Comparison of ENCODE assay signal across 8 cellular contexts in the genomic region with DNA sequence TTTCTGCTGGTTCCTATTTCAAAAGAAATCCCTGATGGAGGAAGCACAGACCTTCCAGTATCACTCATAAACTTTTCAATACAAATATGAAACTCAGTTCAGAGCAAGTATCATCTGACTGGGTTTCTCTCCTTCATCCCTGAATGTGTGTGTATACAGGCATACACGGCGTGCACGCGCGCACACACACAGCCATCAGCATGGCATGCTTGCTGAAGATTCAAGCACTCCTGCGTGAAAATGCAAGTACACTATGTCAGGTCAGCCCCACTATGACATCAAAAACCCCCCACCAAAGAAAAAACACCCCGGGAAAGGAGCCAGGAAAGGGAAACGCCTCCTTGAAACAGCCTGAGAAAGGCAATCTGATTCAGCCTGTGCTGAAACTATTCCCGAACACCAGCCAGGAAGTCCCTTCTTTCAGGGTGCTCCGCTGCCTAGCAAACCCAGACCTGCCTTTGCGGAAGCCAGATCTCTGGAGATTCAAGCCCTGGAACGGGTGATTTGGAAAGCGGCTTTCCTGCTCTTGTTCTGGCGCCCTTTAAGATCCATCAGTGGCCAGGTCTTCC. TPM values are rescaled to one million over a fixed set of nuclear protein-coding genes. Genes with fewer than 3 reads are reported as not detected.
DNase-seq lines count a peak whose midpoint lies in the region; ATAC-seq and TF ChIP-seq lines count a peak whose summit lies in the region.

No MANE protein-coding gene starts in this region.

- TF ChIP-seq CTCF in ovary (IDR thresholded peaks at IDR 0.05): no peak

- POLR2A ChIA-PET in activated CD4-positive, alpha-beta memory T cell treated with anti-CD3 and anti-CD28 coated beads, Interleukin-2, amount 10 ng/mL, durations not matched to agents 7 days and 5 days (lab: Charles Lee): interaction anchor here (0.7 to 3.6 kb wide), 6 partner anchors 19 to 75 kb away, joined by 3 to 56 read pairs (median 6); a partner anchor contains a TSS

- no peaks in the 10 kb centered on the region for H3K9me3 ChIP-seq in ovary
- H3K9me3 ChIP-seq in HAP-1: no peaks in the 10 kb centered on the region

- no peak overlapping the region for H3K27ac ChIP-seq in ovary

- H3K27me3 Mint-ChIP-seq in activated CD4-positive, alpha-beta memory T cell treated with anti-CD3 and anti-CD28 coated beads, Interleukin-2, amount 10 ng/mL, durations not matched to agents 7 days and 5 days: peaks cover 6% of the 10 kb centered on the region

- no peaks in the 10 kb centered on the region for H3K9me3 Mint-ChIP-seq in activated CD4-positive, alpha-beta memory T cell treated with anti-CD3 and anti-CD28 coated beads, Interleukin-2, amount 10 ng/mL, durations not matched to agents 7 days and 5 days

- ATAC-seq in HG02938 (IDR thresholded peaks at IDR 0.05; ENCODE audit: unreplicated experiment): peak; percentile 20
- ATAC-seq in Right ventricle myocardium inferior: peak; percentile 27

- in situ Hi-C loops in HAP-1 (cut with MboI; ENCODE audit: low sequenced_read_pairs): no loop called here

- H3K4me3 ChIP-seq in ovary (peak overlapping the region; percentile 31), HAP-1 (no peak overlapping the region)

- peak; percentile 66 for DNase-seq in NCI-H82 (lab: John Stamatoyannopoulos, UW)
- DNase-seq in NCI-H82 treated with DMSO at 0.1 percent for 48 hours (lab: John Stamatoyannopoulos, UW; ENCODE audit: unreplicated experiment): no peak
- peak; percentile 17 for DNase-seq in activated CD4-positive, alpha-beta memory T cell treated with anti-CD3 and anti-CD28 coated beads, Interleukin-2, amount 10 ng/mL, durations not matched to agents 7 days and 5 days
- no peak for DNase-seq in Right ventricle myocardium inferior (ENCODE audit: missing footprints)
- DNase-seq in ovary: peak; percentile 14 to 45 (median 28)
- DNase-seq in LoVo (ENCODE audit: low spot score): no peak
- no peak for DNase-seq in HAP-1 (ENCODE audit: low spot score in 2 of 2)

- no peak overlapping the region for H3K4me3 Mint-ChIP-seq in activated CD4-positive, alpha-beta memory T cell treated with anti-CD3 and anti-CD28 coated beads, Interleukin-2, amount 10 ng/mL, durations not matched to agents 7 days and 5 days

- CTCF ChIA-PET in activated CD4-positive, alpha-beta memory T cell treated with anti-CD3 and anti-CD28 coated beads, Interleukin-2, amount 10 ng/mL, durations not matched to agents 7 days and 5 days (lab: Charles Lee): interaction anchor here (1.0 to 3.1 kb wide), 10 partner anchors 8 to 105 kb away, joined by 3 to 35 read pairs (median 4); no protein-coding TSS in a partner anchor

- peaks cover 8% of the 10 kb centered on the region for H3K4me1 Mint-ChIP-seq in activated CD4-positive, alpha-beta memory T cell treated with anti-CD3 and anti-CD28 coated beads, Interleukin-2, amount 10 ng/mL, durations not matched to agents 7 days and 5 days

- no peak for TF ChIP-seq POLR2A in ovary (IDR thresholded peaks at IDR 0.05)

- no peak overlapping the region for H3K27ac Mint-ChIP-seq in activated CD4-positive, alpha-beta memory T cell treated with anti-CD3 and anti-CD28 coated beads, Interleukin-2, amount 10 ng/mL, durations not matched to agents 7 days and 5 days

- intact Hi-C loops in Right ventricle myocardium inferior (cut with DNase I): loop anchor here (5.0 kb wide), 1 partner anchor 38 kb away; no protein-coding TSS in a partner anchor
- intact Hi-C loops in ovary (cut with DNase I): loop anchor here in 1 of 4 donors (5.0 kb wide), 1 partner anchor 78 kb away; no protein-coding TSS in a partner anchor

- no peaks in the 10 kb centered on the region for H3K27me3 ChIP-seq in ovary
- peaks cover 3% of the 10 kb centered on the region; the same call in 1 of the 2 replicates for H3K27me3 ChIP-seq in HAP-1 (ENCODE audit: low read depth)

- peaks cover 4% of the 10 kb centered on the region for H3K36me3 Mint-ChIP-seq in activated CD4-positive, alpha-beta memory T cell treated with anti-CD3 and anti-CD28 coated beads, Interleukin-2, amount 10 ng/mL, durations not matched to agents 7 days and 5 days (ENCODE audit: low read depth)

- H3K4me1 ChIP-seq in ovary (ENCODE audit: insufficient read depth): peaks cover 2% of the 10 kb centered on the region
- no peaks in the 10 kb centered on the region for H3K4me1 ChIP-seq in HAP-1

- WGBS in ovary, 3 donors: 1 to 5% (median 1%) methylated on average over 14 of the region's 14 CpGs

- no peak for TF ChIP-seq EP300 in ovary (IDR thresholded peaks at IDR 0.05)

- H3K36me3 ChIP-seq in ovary (no peaks in the 10 kb centered on the region), HAP-1 (replicated peaks) (no peaks in the 10 kb centered on the region)

RNA-seq across cellular contexts. Expression of a gene that starts 0.8 kb away (rescaled TPM):
- 1 to 10 TPM; 2.8 to 3.6 TPM for total RNA-seq in activated CD4-positive, alpha-beta memory T cell treated with anti-CD3 and anti-CD28 coated beads, Interleukin-2, amount 10 ng/mL, durations not matched to agents 7 days and 5 days
- total RNA-seq in Right ventricle myocardium inferior: 23.3 TPM
- 10 to 100 TPM in 2 of 7 donors, 1 to 10 TPM in 5; 5.0 to 15.7 (median 8.7) TPM for total RNA-seq in ovary
- 10 to 100 TPM in 1 of 2 donors, 1 to 10 TPM in 1; 2.9 to 11.5 TPM for polyA plus RNA-seq in ovary

RNA-seq across cellular contexts. Expression of a gene that starts 19.1 kb away (rescaled TPM):
- total RNA-seq in activated CD4-positive, alpha-beta memory T cell treated with anti-CD3 and anti-CD28 coated beads, Interleukin-2, amount 10 ng/mL, durations not matched to agents 7 days and 5 days: 10 to 100 TPM; 24.0 to 24.6 TPM
- 12.1 TPM for total RNA-seq in Right ventricle myocardium inferior
- total RNA-seq in ovary: 10 to 100 TPM; 16.9 to 52.9 (median 48.3) TPM
- 10 to 100 TPM; 26.2 to 41.5 TPM for polyA plus RNA-seq in ovary

Comparison
In these comparisons a context has a peak if more than half of its experiments do, and no peak if none do; other contexts are left out.
1. DNase-seq: peak in NCI-H82 (single experiment), activated CD4-positive, alpha-beta memory T cell treated with anti-CD3 and anti-CD28 coated beads, Interleukin-2, amount 10 ng/mL, durations not matched to agents 7 days and 5 days (single experiment) and ovary (5 of 5); none in NCI-H82 treated with DMSO at 0.1 percent for 48 hours (single experiment), Right ventricle myocardium inferior (single experiment), LoVo (single experiment) and HAP-1 (0 of 2).